Comparison of ENCODE assay signal across 8 cellular contexts in genomic region chr21:31559368-31560119, GRCh38.
DNase-seq lines count a peak whose midpoint lies in the region; ATAC-seq lines count a peak whose summit lies in the region.

No MANE protein-coding gene starts in this region.

- H3K4me1 ChIP-seq in endocrine pancreas (ENCODE audit: control insufficient read depth, insufficient read depth, low read length), result no peaks in the 10 kb centered on the region

- peak overlapping the region; percentile 45 for H3K9ac ChIP-seq in endocrine pancreas (ENCODE audit: control insufficient read depth, insufficient read depth, low read length)

- H3K27me3 ChIP-seq in endocrine pancreas (ENCODE audit: control insufficient read depth, insufficient read depth, low read length), result no peaks in the 10 kb centered on the region

- DNase-seq in ACHN (peak; percentile 93), NCI-H524 treated with DMSO at 0.1 percent for 48 hours (lab: John Stamatoyannopoulos, UW) (peak; percentile 88), middle frontal gyrus (ENCODE audit: extremely low spot score, low spot score) (peak; percentile 85)
- peak; percentile 83 for DNase-seq in activated CD8-positive, alpha-beta memory T cell treated with anti-CD3 and anti-CD28 coated beads, Interleukin-2, amount 50 U/mL, for 1 hour (ENCODE audit: extremely low read depth)
- peak; percentile 80 to 89 for DNase-seq in stimulated activated CD8-positive, alpha-beta memory T cell treated with anti-CD3 and anti-CD28 coated beads, Interleukin-15, amount 100 ng/mL, for 4 hours (ENCODE audit: low read depth in 2 of 2)

- in situ Hi-C loops in ACHN (cut with HindIII; ENCODE audit: low pct_ligation_motif_present, low pct_unique_long_range_greater_than_20kb, low sequenced_read_pairs), result no loop called here

- no peaks in the 10 kb centered on the region for H3K9me3 ChIP-seq in endocrine pancreas (ENCODE audit: control insufficient read depth, low read length)

- peak overlapping the region; percentile 52 for H3K4me3 ChIP-seq in endocrine pancreas (ENCODE audit: control insufficient read depth, insufficient read depth, low read length)

- no peaks in the 10 kb centered on the region for H3K36me3 ChIP-seq in endocrine pancreas (ENCODE audit: control insufficient read depth, insufficient read depth, low read length)

- ATAC-seq in GM18909 (IDR thresholded peaks at IDR 0.05; ENCODE audit: poor library complexity, unreplicated experiment) (peak; percentile 76), HG03196 (IDR thresholded peaks at IDR 0.05; ENCODE audit: unreplicated experiment) (peak; percentile 56)

Comparison
In these comparisons a context has a peak if more than half of its experiments do, and no peak if none do; other contexts are left out.
1. Peak in every context shown above with its lines: DNase-seq, ATAC-seq and H3K4me3 ChIP-seq.